In the genomic region with DNA sequence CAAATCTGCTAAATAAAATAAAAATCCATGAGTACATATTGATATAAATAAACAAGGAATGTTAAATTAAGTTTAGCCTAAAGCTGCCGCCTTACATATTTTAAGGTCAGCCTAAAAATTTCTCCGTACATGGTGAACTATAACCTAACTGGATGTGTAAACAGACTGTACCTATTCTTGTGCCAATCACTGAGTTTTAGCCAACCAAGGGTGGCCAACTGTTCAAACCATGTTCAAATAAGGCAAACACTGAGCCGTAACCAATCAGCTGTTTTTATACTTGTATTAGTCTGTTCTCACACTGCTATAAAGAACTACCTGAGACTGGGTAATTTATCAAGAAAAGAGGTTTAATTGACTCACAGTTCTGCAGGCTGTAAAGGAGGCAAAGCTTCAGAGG, we compare ENCODE assay signal across 2 cellular contexts.
TF ChIP-seq lines count a peak whose summit lies in the region.

No MANE protein-coding gene starts in this region.

TF ChIP-seq in GM23338, 12 proteins besides CTCF, POLR2A, EP300 and RAD21 (continues in another document):
- TF ChIP-seq NANOG (IDR thresholded peaks at IDR 0.05; ENCODE audit: borderline replicate concordance) (no peak), JUNB (IDR thresholded peaks at IDR 0.05; ENCODE audit: unreplicated experiment) (no peak), EZH2phosphoT487 (IDR thresholded peaks at IDR 0.05; ENCODE audit: unreplicated experiment) (no peak), POLR2AphosphoS5 (IDR thresholded peaks at IDR 0.05; ENCODE audit: low read depth) (no peak), CREB1 (CRISPR knock-in tag; IDR thresholded peaks at IDR 0.05; ENCODE audit: low read depth) (no peak), EZH2 (IDR thresholded peaks at IDR 0.05; ENCODE audit: low read depth, unreplicated experiment) (no peak), ZNF114 (CRISPR knock-in tag; IDR thresholded peaks at IDR 0.05) (no peak)
- TF ChIP-seq, protein P1, sequence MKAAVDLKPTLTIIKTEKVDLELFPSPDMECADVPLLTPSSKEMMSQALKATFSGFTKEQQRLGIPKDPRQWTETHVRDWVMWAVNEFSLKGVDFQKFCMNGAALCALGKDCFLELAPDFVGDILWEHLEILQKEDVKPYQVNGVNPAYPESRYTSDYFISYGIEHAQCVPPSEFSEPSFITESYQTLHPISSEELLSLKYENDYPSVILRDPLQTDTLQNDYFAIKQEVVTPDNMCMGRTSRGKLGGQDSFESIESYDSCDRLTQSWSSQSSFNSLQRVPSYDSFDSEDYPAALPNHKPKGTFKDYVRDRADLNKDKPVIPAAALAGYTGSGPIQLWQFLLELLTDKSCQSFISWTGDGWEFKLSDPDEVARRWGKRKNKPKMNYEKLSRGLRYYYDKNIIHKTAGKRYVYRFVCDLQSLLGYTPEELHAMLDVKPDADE (IDR thresholded peaks at IDR 0.05) = no peak
- TF ChIP-seq, protein P2, sequence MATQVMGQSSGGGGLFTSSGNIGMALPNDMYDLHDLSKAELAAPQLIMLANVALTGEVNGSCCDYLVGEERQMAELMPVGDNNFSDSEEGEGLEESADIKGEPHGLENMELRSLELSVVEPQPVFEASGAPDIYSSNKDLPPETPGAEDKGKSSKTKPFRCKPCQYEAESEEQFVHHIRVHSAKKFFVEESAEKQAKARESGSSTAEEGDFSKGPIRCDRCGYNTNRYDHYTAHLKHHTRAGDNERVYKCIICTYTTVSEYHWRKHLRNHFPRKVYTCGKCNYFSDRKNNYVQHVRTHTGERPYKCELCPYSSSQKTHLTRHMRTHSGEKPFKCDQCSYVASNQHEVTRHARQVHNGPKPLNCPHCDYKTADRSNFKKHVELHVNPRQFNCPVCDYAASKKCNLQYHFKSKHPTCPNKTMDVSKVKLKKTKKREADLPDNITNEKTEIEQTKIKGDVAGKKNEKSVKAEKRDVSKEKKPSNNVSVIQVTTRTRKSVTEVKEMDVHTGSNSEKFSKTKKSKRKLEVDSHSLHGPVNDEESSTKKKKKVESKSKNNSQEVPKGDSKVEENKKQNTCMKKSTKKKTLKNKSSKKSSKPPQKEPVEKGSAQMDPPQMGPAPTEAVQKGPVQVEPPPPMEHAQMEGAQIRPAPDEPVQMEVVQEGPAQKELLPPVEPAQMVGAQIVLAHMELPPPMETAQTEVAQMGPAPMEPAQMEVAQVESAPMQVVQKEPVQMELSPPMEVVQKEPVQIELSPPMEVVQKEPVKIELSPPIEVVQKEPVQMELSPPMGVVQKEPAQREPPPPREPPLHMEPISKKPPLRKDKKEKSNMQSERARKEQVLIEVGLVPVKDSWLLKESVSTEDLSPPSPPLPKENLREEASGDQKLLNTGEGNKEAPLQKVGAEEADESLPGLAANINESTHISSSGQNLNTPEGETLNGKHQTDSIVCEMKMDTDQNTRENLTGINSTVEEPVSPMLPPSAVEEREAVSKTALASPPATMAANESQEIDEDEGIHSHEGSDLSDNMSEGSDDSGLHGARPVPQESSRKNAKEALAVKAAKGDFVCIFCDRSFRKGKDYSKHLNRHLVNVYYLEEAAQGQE (IDR thresholded peaks at IDR 0.05; ENCODE audit: unreplicated experiment) = no peak
- TF ChIP-seq, protein P3, sequence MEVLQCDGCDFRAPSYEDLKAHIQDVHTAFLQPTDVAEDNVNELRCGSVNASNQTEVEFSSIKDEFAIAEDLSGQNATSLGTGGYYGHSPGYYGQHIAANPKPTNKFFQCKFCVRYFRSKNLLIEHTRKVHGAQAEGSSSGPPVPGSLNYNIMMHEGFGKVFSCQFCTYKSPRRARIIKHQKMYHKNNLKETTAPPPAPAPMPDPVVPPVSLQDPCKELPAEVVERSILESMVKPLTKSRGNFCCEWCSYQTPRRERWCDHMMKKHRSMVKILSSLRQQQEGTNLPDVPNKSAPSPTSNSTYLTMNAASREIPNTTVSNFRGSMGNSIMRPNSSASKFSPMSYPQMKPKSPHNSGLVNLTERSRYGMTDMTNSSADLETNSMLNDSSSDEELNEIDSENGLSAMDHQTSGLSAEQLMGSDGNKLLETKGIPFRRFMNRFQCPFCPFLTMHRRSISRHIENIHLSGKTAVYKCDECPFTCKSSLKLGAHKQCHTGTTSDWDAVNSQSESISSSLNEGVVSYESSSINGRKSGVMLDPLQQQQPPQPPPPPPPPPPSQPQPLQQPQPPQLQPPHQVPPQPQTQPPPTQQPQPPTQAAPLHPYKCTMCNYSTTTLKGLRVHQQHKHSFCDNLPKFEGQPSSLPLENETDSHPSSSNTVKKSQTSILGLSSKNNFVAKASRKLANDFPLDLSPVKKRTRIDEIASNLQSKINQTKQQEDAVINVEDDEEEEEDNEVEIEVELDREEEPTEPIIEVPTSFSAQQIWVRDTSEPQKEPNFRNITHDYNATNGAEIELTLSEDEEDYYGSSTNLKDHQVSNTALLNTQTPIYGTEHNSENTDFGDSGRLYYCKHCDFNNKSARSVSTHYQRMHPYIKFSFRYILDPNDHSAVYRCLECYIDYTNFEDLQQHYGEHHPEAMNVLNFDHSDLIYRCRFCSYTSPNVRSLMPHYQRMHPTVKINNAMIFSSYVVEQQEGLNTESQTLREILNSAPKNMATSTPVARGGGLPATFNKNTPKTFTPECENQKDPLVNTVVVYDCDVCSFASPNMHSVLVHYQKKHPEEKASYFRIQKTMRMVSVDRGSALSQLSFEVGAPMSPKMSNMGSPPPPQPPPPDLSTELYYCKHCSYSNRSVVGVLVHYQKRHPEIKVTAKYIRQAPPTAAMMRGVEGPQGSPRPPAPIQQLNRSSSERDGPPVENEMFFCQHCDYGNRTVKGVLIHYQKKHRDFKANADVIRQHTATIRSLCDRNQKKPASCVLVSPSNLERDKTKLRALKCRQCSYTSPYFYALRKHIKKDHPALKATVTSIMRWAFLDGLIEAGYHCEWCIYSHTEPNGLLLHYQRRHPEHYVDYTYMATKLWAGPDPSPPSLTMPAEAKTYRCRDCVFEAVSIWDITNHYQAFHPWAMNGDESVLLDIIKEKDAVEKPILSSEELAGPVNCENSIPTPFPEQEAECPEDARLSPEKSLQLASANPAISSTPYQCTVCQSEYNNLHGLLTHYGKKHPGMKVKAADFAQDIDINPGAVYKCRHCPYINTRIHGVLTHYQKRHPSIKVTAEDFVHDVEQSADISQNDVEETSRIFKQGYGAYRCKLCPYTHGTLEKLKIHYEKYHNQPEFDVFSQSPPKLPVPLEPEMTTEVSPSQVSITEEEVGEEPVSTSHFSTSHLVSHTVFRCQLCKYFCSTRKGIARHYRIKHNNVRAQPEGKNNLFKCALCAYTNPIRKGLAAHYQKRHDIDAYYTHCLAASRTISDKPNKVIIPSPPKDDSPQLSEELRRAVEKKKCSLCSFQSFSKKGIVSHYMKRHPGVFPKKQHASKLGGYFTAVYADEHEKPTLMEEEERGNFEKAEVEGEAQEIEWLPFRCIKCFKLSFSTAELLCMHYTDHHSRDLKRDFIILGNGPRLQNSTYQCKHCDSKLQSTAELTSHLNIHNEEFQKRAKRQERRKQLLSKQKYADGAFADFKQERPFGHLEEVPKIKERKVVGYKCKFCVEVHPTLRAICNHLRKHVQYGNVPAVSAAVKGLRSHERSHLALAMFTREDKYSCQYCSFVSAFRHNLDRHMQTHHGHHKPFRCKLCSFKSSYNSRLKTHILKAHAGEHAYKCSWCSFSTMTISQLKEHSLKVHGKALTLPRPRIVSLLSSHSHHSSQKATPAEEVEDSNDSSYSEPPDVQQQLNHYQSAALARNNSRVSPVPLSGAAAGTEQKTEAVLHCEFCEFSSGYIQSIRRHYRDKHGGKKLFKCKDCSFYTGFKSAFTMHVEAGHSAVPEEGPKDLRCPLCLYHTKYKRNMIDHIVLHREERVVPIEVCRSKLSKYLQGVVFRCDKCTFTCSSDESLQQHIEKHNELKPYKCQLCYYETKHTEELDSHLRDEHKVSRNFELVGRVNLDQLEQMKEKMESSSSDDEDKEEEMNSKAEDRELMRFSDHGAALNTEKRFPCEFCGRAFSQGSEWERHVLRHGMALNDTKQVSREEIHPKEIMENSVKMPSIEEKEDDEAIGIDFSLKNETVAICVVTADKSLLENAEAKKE (CRISPR knock-in tag; IDR thresholded peaks at IDR 0.05) = no peak

TF ChIP-seq in H1, 55 proteins besides CTCF, POLR2A, EP300 and RAD21:
- TF ChIP-seq POU5F1 (IDR thresholded peaks at IDR 0.05; ENCODE audit: low read depth, low read length) (no peak), ZNF274 (IDR thresholded peaks at IDR 0.05; ENCODE audit: borderline replicate concordance, extremely low read depth, low read length) (no peak), SIX5 (IDR thresholded peaks at IDR 0.05; ENCODE audit: low read depth, low read length) (no peak), SUZ12 (IDR thresholded peaks at IDR 0.05; ENCODE audit: low read length) (no peak), HDAC2 (IDR thresholded peaks at IDR 0.05; ENCODE audit: borderline replicate concordance in 1 of 2, low read depth in 2 of 2, low read length in 2 of 2) (no peak), BCL11A (IDR thresholded peaks at IDR 0.05; ENCODE audit: low read depth in 2 of 2, low read length in 2 of 2) (no peak), RXRA (IDR thresholded peaks at IDR 0.05; ENCODE audit: insufficient read depth, low read depth, low read length) (no peak), CBX5 (IDR thresholded peaks at IDR 0.05; ENCODE audit: low read depth, low read length) (no peak), CTBP2 (IDR thresholded peaks at IDR 0.05; ENCODE audit: borderline replicate concordance, insufficient read depth, insufficient read length, low read length) (no peak), EGR1 (IDR thresholded peaks at IDR 0.05; ENCODE audit: borderline replicate concordance, low read depth, low read length) (no peak), TAF7 (optimal IDR thresholded peaks at IDR 0.05; ENCODE audit: borderline replicate concordance, low read depth, low read length) (no peak)
- TF ChIP-seq, protein P4, sequence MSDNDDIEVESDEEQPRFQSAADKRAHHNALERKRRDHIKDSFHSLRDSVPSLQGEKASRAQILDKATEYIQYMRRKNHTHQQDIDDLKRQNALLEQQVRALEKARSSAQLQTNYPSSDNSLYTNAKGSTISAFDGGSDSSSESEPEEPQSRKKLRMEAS (IDR thresholded peaks at IDR 0.05) = no peak
- TF ChIP-seq, protein P5, sequence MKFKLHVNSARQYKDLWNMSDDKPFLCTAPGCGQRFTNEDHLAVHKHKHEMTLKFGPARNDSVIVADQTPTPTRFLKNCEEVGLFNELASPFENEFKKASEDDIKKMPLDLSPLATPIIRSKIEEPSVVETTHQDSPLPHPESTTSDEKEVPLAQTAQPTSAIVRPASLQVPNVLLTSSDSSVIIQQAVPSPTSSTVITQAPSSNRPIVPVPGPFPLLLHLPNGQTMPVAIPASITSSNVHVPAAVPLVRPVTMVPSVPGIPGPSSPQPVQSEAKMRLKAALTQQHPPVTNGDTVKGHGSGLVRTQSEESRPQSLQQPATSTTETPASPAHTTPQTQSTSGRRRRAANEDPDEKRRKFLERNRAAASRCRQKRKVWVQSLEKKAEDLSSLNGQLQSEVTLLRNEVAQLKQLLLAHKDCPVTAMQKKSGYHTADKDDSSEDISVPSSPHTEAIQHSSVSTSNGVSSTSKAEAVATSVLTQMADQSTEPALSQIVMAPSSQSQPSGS (IDR thresholded peaks at IDR 0.05; ENCODE audit: low read length) = no peak
